ENCODE assay signal across 2 cellular contexts in the genomic region with DNA sequence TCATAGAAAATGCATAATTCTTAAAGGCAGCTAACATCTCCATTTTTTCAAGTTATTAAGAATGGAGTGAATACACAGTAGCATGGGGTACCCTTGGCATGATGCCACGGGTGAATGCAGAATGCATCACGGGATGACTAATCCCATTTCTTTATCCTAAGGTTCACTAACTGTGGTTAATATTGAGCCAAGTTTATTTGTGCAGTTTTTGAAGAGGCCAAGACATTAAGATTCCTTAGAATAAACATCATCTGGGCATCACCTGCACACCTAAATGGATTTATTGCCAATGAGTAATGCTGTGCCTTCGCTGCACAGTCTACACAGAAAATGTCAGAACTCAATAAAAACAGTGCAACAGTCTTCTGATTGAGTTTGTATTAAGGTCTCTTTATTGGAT.
TF ChIP-seq lines count a peak whose summit lies in the region.

No MANE protein-coding gene starts in this region.

TF ChIP-seq in A549, 52 proteins besides CTCF, POLR2A, EP300 and RAD21 (continued from another document):
- TF ChIP-seq, protein P1, sequence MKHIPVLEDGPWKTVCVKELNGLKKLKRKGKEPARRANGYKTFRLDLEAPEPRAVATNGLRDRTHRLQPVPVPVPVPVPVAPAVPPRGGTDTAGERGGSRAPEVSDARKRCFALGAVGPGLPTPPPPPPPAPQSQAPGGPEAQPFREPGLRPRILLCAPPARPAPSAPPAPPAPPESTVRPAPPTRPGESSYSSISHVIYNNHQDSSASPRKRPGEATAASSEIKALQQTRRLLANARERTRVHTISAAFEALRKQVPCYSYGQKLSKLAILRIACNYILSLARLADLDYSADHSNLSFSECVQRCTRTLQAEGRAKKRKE (CRISPR knock-in tag; IDR thresholded peaks at IDR 0.05; ENCODE audit: low read depth), result no peak
- peak; percentile 60; the same call in 1 of the 2 replicates for TF ChIP-seq GATA3 (IDR thresholded peaks at IDR 0.05; ENCODE audit: borderline replicate concordance)

TF ChIP-seq in HEK293, 187 proteins besides CTCF, POLR2A, EP300 and RAD21 (continued from another document and continues in another):
- TF ChIP-seq, protein P2, sequence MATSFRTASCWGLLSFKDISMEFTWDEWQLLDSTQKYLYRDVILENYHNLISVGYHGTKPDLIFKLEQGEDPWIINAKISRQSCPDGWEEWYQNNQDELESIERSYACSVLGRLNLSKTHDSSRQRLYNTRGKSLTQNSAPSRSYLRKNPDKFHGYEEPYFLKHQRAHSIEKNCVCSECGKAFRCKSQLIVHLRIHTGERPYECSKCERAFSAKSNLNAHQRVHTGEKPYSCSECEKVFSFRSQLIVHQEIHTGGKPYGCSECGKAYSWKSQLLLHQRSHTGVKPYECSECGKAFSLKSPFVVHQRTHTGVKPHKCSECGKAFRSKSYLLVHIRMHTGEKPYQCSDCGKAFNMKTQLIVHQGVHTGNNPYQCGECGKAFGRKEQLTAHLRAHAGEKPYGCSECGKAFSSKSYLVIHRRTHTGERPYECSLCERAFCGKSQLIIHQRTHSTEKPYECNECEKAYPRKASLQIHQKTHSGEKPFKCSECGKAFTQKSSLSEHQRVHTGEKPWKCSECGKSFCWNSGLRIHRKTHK (tag by site-specific recombination; IDR thresholded peaks at IDR 0.05), result no peak
- TF ChIP-seq, protein P3, sequence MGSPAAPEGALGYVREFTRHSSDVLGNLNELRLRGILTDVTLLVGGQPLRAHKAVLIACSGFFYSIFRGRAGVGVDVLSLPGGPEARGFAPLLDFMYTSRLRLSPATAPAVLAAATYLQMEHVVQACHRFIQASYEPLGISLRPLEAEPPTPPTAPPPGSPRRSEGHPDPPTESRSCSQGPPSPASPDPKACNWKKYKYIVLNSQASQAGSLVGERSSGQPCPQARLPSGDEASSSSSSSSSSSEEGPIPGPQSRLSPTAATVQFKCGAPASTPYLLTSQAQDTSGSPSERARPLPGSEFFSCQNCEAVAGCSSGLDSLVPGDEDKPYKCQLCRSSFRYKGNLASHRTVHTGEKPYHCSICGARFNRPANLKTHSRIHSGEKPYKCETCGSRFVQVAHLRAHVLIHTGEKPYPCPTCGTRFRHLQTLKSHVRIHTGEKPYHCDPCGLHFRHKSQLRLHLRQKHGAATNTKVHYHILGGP (tag by site-specific recombination; IDR thresholded peaks at IDR 0.05), result 0 out of 2 replicates have a peak, but pooled peaks have one; percentile 48
- TF ChIP-seq, protein P4, sequence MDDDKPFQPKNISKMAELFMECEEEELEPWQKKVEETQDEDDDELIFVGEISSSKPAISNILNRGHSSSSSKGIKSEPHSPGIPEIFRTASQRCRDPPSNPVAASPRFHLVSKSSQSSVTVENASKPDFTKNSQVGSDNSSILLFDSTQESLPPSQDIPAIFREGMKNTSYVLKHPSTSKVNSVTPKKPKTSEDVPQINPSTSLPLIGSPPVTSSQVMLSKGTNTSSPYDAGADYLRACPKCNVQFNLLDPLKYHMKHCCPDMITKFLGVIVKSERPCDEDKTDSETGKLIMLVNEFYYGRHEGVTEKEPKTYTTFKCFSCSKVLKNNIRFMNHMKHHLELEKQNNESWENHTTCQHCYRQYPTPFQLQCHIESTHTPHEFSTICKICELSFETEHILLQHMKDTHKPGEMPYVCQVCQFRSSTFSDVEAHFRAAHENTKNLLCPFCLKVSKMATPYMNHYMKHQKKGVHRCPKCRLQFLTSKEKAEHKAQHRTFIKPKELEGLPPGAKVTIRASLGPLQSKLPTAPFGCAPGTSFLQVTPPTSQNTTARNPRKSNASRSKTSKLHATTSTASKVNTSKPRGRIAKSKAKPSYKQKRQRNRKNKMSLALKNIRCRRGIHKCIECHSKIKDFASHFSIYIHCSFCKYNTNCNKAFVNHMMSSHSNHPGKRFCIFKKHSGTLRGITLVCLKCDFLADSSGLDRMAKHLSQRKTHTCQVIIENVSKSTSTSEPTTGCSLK (tag by site-specific recombination; IDR thresholded peaks at IDR 0.05), result no peak
- peak; percentile 48; the same call in 1 of the 2 replicates for TF ChIP-seq ZXDB (tag by site-specific recombination; IDR thresholded peaks at IDR 0.05)
- TF ChIP-seq PRDM1 (tag by site-specific recombination; IDR thresholded peaks at IDR 0.05), result 0 out of 2 replicates have a peak, but pooled peaks have one; percentile 37
- no peak for TF ChIP-seq ZNF140 (tag by site-specific recombination; IDR thresholded peaks at IDR 0.05)
- TF ChIP-seq ZNF843 (tag by site-specific recombination; IDR thresholded peaks at IDR 0.05), result 0 out of 2 replicates have a peak, but pooled peaks have one; percentile 48
- TF ChIP-seq, protein P5, sequence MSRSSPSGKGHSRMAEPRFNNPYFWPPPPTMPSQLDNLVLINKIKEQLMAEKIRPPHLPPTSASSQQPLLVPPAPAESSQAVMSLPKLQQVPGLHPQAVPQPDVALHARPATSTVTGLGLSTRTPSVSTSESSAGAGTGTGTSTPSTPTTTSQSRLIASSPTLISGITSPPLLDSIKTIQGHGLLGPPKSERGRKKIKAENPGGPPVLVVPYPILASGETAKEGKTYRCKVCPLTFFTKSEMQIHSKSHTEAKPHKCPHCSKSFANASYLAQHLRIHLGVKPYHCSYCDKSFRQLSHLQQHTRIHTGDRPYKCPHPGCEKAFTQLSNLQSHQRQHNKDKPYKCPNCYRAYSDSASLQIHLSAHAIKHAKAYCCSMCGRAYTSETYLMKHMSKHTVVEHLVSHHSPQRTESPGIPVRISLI (tag by site-specific recombination; IDR thresholded peaks at IDR 0.05), result peak; percentile 54; the same call in 1 of the 2 replicates
- peak; percentile 77; the same call in 1 of the 2 replicates for TF ChIP-seq KLF8 (tag by site-specific recombination; IDR thresholded peaks at IDR 0.05)
- no peak for TF ChIP-seq YY1 (tag by site-specific recombination; IDR thresholded peaks at IDR 0.05)
- TF ChIP-seq ZBTB8A (tag by site-specific recombination; IDR thresholded peaks at IDR 0.05), result no peak
- TF ChIP-seq FEZF1 (tag by site-specific recombination; IDR thresholded peaks at IDR 0.05), result peak; percentile 64
- TF ChIP-seq, protein P6, sequence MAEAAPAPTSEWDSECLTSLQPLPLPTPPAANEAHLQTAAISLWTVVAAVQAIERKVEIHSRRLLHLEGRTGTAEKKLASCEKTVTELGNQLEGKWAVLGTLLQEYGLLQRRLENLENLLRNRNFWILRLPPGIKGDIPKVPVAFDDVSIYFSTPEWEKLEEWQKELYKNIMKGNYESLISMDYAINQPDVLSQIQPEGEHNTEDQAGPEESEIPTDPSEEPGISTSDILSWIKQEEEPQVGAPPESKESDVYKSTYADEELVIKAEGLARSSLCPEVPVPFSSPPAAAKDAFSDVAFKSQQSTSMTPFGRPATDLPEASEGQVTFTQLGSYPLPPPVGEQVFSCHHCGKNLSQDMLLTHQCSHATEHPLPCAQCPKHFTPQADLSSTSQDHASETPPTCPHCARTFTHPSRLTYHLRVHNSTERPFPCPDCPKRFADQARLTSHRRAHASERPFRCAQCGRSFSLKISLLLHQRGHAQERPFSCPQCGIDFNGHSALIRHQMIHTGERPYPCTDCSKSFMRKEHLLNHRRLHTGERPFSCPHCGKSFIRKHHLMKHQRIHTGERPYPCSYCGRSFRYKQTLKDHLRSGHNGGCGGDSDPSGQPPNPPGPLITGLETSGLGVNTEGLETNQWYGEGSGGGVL (tag by site-specific recombination; IDR thresholded peaks at IDR 0.05), result peak; percentile 52; the same call in 1 of the 2 replicates
- no peak for TF ChIP-seq ZNF670 (tag by site-specific recombination; IDR thresholded peaks at IDR 0.05; ENCODE audit: low read depth)
- no peak for TF ChIP-seq ZNF48 (tag by site-specific recombination; IDR thresholded peaks at IDR 0.05)
- peak; percentile 79; the same call in 1 of the 2 replicates for TF ChIP-seq ZNF24 (tag by site-specific recombination; IDR thresholded peaks at IDR 0.05)
- TF ChIP-seq ZNF23 (tag by site-specific recombination; IDR thresholded peaks at IDR 0.05; ENCODE audit: borderline replicate concordance), result no peak
- TF ChIP-seq ZNF701 (tag by site-specific recombination; IDR thresholded peaks at IDR 0.05), result no peak
- no peak for TF ChIP-seq ZNF133 (tag by site-specific recombination; IDR thresholded peaks at IDR 0.05)
- no peak for TF ChIP-seq ZSCAN30 (tag by site-specific recombination; IDR thresholded peaks at IDR 0.05)
- no peak for TF ChIP-seq ZNF514 (tag by site-specific recombination; IDR thresholded peaks at IDR 0.05)
- no peak for TF ChIP-seq ZNF114 (tag by site-specific recombination; IDR thresholded peaks at IDR 0.05)
- TF ChIP-seq, protein P7, sequence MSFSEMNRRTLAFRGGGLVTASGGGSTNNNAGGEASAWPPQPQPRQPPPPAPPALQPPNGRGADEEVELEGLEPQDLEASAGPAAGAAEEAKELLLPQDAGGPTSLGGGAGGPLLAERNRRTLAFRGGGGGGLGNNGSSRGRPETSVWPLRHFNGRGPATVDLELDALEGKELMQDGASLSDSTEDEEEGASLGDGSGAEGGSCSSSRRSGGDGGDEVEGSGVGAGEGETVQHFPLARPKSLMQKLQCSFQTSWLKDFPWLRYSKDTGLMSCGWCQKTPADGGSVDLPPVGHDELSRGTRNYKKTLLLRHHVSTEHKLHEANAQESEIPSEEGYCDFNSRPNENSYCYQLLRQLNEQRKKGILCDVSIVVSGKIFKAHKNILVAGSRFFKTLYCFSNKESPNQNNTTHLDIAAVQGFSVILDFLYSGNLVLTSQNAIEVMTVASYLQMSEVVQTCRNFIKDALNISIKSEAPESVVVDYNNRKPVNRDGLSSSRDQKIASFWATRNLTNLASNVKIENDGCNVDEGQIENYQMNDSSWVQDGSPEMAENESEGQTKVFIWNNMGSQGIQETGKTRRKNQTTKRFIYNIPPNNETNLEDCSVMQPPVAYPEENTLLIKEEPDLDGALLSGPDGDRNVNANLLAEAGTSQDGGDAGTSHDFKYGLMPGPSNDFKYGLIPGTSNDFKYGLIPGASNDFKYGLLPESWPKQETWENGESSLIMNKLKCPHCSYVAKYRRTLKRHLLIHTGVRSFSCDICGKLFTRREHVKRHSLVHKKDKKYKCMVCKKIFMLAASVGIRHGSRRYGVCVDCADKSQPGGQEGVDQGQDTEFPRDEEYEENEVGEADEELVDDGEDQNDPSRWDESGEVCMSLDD (tag by site-specific recombination; IDR thresholded peaks at IDR 0.05), result no peak
- TF ChIP-seq ZFP69B (tag by site-specific recombination; IDR thresholded peaks at IDR 0.05), result no peak
- TF ChIP-seq ZNF391 (tag by site-specific recombination; IDR thresholded peaks at IDR 0.05; ENCODE audit: borderline replicate concordance, low read depth), result 0 out of 2 replicates have a peak, but pooled peaks have one; percentile 57
- TF ChIP-seq, protein P8, sequence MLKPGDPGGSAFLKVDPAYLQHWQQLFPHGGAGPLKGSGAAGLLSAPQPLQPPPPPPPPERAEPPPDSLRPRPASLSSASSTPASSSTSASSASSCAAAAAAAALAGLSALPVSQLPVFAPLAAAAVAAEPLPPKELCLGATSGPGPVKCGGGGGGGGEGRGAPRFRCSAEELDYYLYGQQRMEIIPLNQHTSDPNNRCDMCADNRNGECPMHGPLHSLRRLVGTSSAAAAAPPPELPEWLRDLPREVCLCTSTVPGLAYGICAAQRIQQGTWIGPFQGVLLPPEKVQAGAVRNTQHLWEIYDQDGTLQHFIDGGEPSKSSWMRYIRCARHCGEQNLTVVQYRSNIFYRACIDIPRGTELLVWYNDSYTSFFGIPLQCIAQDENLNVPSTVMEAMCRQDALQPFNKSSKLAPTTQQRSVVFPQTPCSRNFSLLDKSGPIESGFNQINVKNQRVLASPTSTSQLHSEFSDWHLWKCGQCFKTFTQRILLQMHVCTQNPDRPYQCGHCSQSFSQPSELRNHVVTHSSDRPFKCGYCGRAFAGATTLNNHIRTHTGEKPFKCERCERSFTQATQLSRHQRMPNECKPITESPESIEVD (tag by site-specific recombination; IDR thresholded peaks at IDR 0.05), result peak; percentile 81
- TF ChIP-seq ZNF146 (tag by site-specific recombination; IDR thresholded peaks at IDR 0.05), result 0 out of 2 replicates have a peak, but pooled peaks have one; percentile 11
- no peak for TF ChIP-seq ZNF155 (tag by site-specific recombination; IDR thresholded peaks at IDR 0.05)
- TF ChIP-seq, protein P9, sequence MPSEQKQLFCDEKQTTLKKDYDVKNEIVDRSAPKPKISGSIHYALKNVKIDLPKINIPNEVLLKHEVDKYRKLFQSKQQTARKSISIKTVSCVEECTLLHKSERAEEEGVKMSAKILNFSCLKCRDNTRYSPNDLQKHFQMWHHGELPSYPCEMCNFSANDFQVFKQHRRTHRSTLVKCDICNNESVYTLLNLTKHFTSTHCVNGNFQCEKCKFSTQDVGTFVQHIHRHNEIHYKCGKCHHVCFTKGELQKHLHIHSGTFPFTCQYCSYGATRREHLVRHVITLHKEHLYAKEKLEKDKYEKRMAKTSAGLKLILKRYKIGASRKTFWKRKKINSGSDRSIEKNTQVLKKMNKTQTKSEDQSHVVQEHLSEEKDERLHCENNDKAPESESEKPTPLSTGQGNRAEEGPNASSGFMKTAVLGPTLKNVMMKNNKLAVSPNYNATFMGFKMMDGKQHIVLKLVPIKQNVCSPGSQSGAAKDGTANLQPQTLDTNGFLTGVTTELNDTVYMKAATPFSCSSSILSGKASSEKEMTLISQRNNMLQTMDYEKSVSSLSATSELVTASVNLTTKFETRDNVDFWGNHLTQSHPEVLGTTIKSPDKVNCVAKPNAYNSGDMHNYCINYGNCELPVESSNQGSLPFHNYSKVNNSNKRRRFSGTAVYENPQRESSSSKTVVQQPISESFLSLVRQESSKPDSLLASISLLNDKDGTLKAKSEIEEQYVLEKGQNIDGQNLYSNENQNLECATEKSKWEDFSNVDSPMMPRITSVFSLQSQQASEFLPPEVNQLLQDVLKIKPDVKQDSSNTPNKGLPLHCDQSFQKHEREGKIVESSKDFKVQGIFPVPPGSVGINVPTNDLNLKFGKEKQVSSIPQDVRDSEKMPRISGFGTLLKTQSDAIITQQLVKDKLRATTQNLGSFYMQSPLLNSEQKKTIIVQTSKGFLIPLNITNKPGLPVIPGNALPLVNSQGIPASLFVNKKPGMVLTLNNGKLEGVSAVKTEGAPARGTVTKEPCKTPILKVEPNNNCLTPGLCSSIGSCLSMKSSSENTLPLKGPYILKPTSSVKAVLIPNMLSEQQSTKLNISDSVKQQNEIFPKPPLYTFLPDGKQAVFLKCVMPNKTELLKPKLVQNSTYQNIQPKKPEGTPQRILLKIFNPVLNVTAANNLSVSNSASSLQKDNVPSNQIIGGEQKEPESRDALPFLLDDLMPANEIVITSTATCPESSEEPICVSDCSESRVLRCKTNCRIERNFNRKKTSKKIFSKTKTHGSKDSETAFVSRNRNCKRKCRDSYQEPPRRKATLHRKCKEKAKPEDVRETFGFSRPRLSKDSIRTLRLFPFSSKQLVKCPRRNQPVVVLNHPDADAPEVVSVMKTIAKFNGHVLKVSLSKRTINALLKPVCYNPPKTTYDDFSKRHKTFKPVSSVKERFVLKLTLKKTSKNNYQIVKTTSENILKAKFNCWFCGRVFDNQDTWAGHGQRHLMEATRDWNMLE (tag by site-specific recombination; conservative IDR thresholded peaks at IDR 0.05; ENCODE audit: low read depth), result peak; percentile 24; the same call in 1 of the 2 replicates
- TF ChIP-seq ZNF366 (tag by site-specific recombination; conservative IDR thresholded peaks at IDR 0.05), result peak; percentile 89
- TF ChIP-seq, protein P10, sequence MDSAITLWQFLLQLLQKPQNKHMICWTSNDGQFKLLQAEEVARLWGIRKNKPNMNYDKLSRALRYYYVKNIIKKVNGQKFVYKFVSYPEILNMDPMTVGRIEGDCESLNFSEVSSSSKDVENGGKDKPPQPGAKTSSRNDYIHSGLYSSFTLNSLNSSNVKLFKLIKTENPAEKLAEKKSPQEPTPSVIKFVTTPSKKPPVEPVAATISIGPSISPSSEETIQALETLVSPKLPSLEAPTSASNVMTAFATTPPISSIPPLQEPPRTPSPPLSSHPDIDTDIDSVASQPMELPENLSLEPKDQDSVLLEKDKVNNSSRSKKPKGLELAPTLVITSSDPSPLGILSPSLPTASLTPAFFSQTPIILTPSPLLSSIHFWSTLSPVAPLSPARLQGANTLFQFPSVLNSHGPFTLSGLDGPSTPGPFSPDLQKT (IDR thresholded peaks at IDR 0.05; ENCODE audit: borderline replicate concordance, low read depth, low read length), result no peak
- no peak for TF ChIP-seq BCL11B (tag by site-specific recombination; IDR thresholded peaks at IDR 0.05; ENCODE audit: low read depth)
- TF ChIP-seq ZNF184 (tag by site-specific recombination; IDR thresholded peaks at IDR 0.05), result peak; percentile 89
- TF ChIP-seq ZNF394 (tag by site-specific recombination; IDR thresholded peaks at IDR 0.05; ENCODE audit: borderline replicate concordance), result peak; percentile 65
